Comparison of ENCODE assay signal across 34 cellular contexts in genomic region chr13:52782486-52783448, GRCh38. TPM values are rescaled to one million over a fixed set of nuclear protein-coding genes. Genes with fewer than 3 reads are reported as not detected.
DNase-seq lines count a peak whose midpoint lies in the region; ATAC-seq and TF ChIP-seq lines count a peak whose summit lies in the region.
"Had no signal": no experiment of that assay in that cellular context is flagged by ENCODE, and none has a peak within 500 bp of the region (broad histone marks: within the 10 kb centered on the region; RNA-seq: fewer than 3 reads in every experiment).

No MANE protein-coding gene starts in this region.

- H3K4me3 ChIP-seq in GM23338 = no peak overlapping the region
- no peak overlapping the region for H3K4me3 ChIP-seq in SU-DHL-6 (ENCODE audit: insufficient read depth, low read length, poor library complexity, severe bottlenecking)
- no peak overlapping the region for H3K4me3 ChIP-seq in heart right ventricle
- H3K4me3 ChIP-seq in coronary artery = no peak overlapping the region
- H3K4me3 ChIP-seq: cardiac muscle cell, prostate gland, SK-N-MC, transverse colon had no signal

- H4K20me1 ChIP-seq in GM23338 (replicated peaks; ENCODE audit: insufficient read depth) = no peaks in the 10 kb centered on the region
- H4K20me1 ChIP-seq in SU-DHL-6 (ENCODE audit: low read depth, low read length) = no peaks in the 10 kb centered on the region

- no peak for TF ChIP-seq CTCF in GM23338 (conservative IDR thresholded peaks at IDR 0.05; ENCODE audit: low read depth in 2 of 2)
- TF ChIP-seq CTCF in SU-DHL-6 (IDR thresholded peaks at IDR 0.05; ENCODE audit: insufficient read depth, low read length, poor library complexity, severe bottlenecking) = no peak
- no peak for TF ChIP-seq CTCF in heart right ventricle (IDR thresholded peaks at IDR 0.05)
- no peak for TF ChIP-seq CTCF in neural crest cell (conservative IDR thresholded peaks at IDR 0.05)
- TF ChIP-seq CTCF in coronary artery (IDR thresholded peaks at IDR 0.05) = no peak

- H3K4me1 ChIP-seq in GM23338 (ENCODE audit: insufficient read depth) = peaks cover 10% of the 10 kb centered on the region
- H3K4me1 ChIP-seq in heart right ventricle = no peaks in the 10 kb centered on the region
- H3K4me1 ChIP-seq: foreskin keratinocyte, prostate gland, transverse colon had no signal

- H3K79me2 ChIP-seq in GM23338 (replicated peaks; ENCODE audit: insufficient read depth) (no peaks in the 10 kb centered on the region), SU-DHL-6 (ENCODE audit: insufficient read depth, low read length) (no peaks in the 10 kb centered on the region)

- no peak overlapping the region for H3K9ac ChIP-seq in SU-DHL-6 (ENCODE audit: low read length)

- H3K9me3 Mint-ChIP-seq in GM23338 (no peaks in the 10 kb centered on the region), neural crest cell (peaks cover 3% of the 10 kb centered on the region)
- H3K9me3 Mint-ChIP-seq: activated naive CD8-positive, alpha-beta T cell treated with anti-CD3 and anti-CD28 coated beads, Interleukin-2, amount 10 ng/mL, durations not matched to agents 7 days and 5 days; activated T-cell treated with anti-CD3 and anti-CD28 coated beads, Interleukin-2, amount 50 U/mL, for 24 hours; CD4-positive, alpha-beta T cell; dendritic cell treated with granulocyte-macrophage colony-stimulating factor and Interleukin-4, amounts not matched to agents 40 ng/mL and 50 ng/mL, for 4 days; endodermal cell; H9; memory B cell; stimulated activated effector memory CD8-positive, alpha-beta T cell treated with anti-CD3 and anti-CD28 coated beads, Interleukin-12 subunit alpha, Interleukin-12 subunit beta, amount 100 ng/mL, for 72 hours; T-helper 1 cell treated with Interleukin-12 subunit alpha and Interleukin-12 subunit beta and Interleukin-4 antibody, amounts not matched to agents 30 μg/mL and 1 μg/mL, for 36 hours had no signal

- H3K36me3 ChIP-seq in GM23338 (ENCODE audit: insufficient read depth) (no peaks in the 10 kb centered on the region), SU-DHL-6 (ENCODE audit: low read length) (no peaks in the 10 kb centered on the region), heart right ventricle (no peaks in the 10 kb centered on the region)
- H3K36me3 ChIP-seq: cardiac muscle cell, prostate gland, transverse colon had no signal

- 70 to 80% methylated on average over 9 of the region's 9 CpGs for WGBS in heart right ventricle, 2 donors

- H3K4me2 ChIP-seq in GM23338 (no peak overlapping the region), SU-DHL-6 (ENCODE audit: low read depth, low read length, poor library complexity, severe bottlenecking) (no peak overlapping the region)

- H3K4me1 Mint-ChIP-seq in GM23338 (peaks cover 10% of the 10 kb centered on the region; the same call in 2 of the 3 replicates), neural crest cell (peaks cover 48% of the 10 kb centered on the region)
- H3K4me1 Mint-ChIP-seq: activated naive CD8-positive, alpha-beta T cell treated with anti-CD3 and anti-CD28 coated beads, Interleukin-2, amount 10 ng/mL, durations not matched to agents 7 days and 5 days; endodermal cell; memory B cell; stimulated activated effector memory CD8-positive, alpha-beta T cell treated with anti-CD3 and anti-CD28 coated beads, Interleukin-12 subunit alpha, Interleukin-12 subunit beta, amount 100 ng/mL, for 72 hours had no signal

- peak overlapping the region; percentile 87 for H2AFZ ChIP-seq in GM23338
- peak overlapping the region; percentile 20 for H2AFZ ChIP-seq in SU-DHL-6 (ENCODE audit: low read depth, low read length, severe bottlenecking)

- H3K27ac Mint-ChIP-seq in GM23338 = no peak overlapping the region
- H3K27ac Mint-ChIP-seq in neural crest cell (ENCODE audit: unreplicated experiment) = peak overlapping the region; percentile 85
- H3K27ac Mint-ChIP-seq: activated naive CD8-positive, alpha-beta T cell treated with anti-CD3 and anti-CD28 coated beads, Interleukin-2, amount 10 ng/mL, durations not matched to agents 7 days and 5 days; activated T-cell treated with anti-CD3 and anti-CD28 coated beads, Interleukin-2, amount 50 U/mL, for 24 hours; CD4-positive, alpha-beta T cell; dendritic cell treated with granulocyte-macrophage colony-stimulating factor and Interleukin-4, amounts not matched to agents 40 ng/mL and 50 ng/mL, for 4 days; endodermal cell; H9; memory B cell; stimulated activated effector memory CD8-positive, alpha-beta T cell treated with anti-CD3 and anti-CD28 coated beads, Interleukin-12 subunit alpha, Interleukin-12 subunit beta, amount 100 ng/mL, for 72 hours; T-helper 1 cell treated with Interleukin-12 subunit alpha and Interleukin-12 subunit beta and Interleukin-4 antibody, amounts not matched to agents 30 μg/mL and 1 μg/mL, for 36 hours had no signal

- no peak overlapping the region for H3K27ac ChIP-seq in GM23338 (ENCODE audit: low read depth)
- H3K27ac ChIP-seq in SU-DHL-6 (ENCODE audit: low read depth, low read length) = no peak overlapping the region
- peak overlapping the region in 1 of 10 donors; percentile 7 for H3K27ac ChIP-seq in heart right ventricle
- no peak overlapping the region for H3K27ac ChIP-seq in coronary artery
- H3K27ac ChIP-seq: cardiac muscle cell, foreskin keratinocyte, HL-60, prostate gland, SK-N-MC, transverse colon had no signal

- H3K9me3 ChIP-seq in SU-DHL-6 (ENCODE audit: insufficient read depth, low read length) = no peaks in the 10 kb centered on the region
- H3K9me3 ChIP-seq in heart right ventricle = no peaks in the 10 kb centered on the region
- H3K9me3 ChIP-seq: prostate gland, transverse colon had no signal

- peaks cover 5% of the 10 kb centered on the region; the same call in 1 of the 2 replicates for H3K9me2 ChIP-seq in GM23338 (ENCODE audit: insufficient read depth)
- H3K9me2 ChIP-seq in SU-DHL-6 (replicated peaks; ENCODE audit: insufficient read depth, low read length) = no peaks in the 10 kb centered on the region

- intact Hi-C loops in heart right ventricle (cut with DNase I) = no loop called here

- H3K27me3 Mint-ChIP-seq in GM23338 (ENCODE audit: insufficient read depth, low read depth, poor library complexity) = peaks cover 4% of the 10 kb centered on the region
- no peaks in the 10 kb centered on the region for H3K27me3 Mint-ChIP-seq in neural crest cell (ENCODE audit: low read depth)
- H3K27me3 Mint-ChIP-seq: activated naive CD8-positive, alpha-beta T cell treated with anti-CD3 and anti-CD28 coated beads, Interleukin-2, amount 10 ng/mL, durations not matched to agents 7 days and 5 days; CD4-positive, alpha-beta T cell had no signal

- ATAC-seq in GM23338 = no peak
- peak in 7 of 8 donors; percentile 44 to 84 (median 62) for ATAC-seq in heart right ventricle
- no peak for ATAC-seq in HG02973 (IDR thresholded peaks at IDR 0.05; ENCODE audit: unreplicated experiment)
- ATAC-seq: esophagus mucosa; foreskin keratinocyte; stimulated activated effector memory CD8-positive, alpha-beta T cell treated with anti-CD3 and anti-CD28 coated beads, Interleukin-12 subunit alpha, Interleukin-12 subunit beta, amount 100 ng/mL, for 72 hours had no signal

- H3K36me3 Mint-ChIP-seq in GM23338 (ENCODE audit: low read depth) (no peaks in the 10 kb centered on the region), neural crest cell (ENCODE audit: low read depth) (no peaks in the 10 kb centered on the region)
- H3K36me3 Mint-ChIP-seq: activated naive CD8-positive, alpha-beta T cell treated with anti-CD3 and anti-CD28 coated beads, Interleukin-2, amount 10 ng/mL, durations not matched to agents 7 days and 5 days; memory B cell; stimulated activated effector memory CD8-positive, alpha-beta T cell treated with anti-CD3 and anti-CD28 coated beads, Interleukin-12 subunit alpha, Interleukin-12 subunit beta, amount 100 ng/mL, for 72 hours had no signal

- H3K27me3 ChIP-seq in GM23338 (ENCODE audit: insufficient read depth) (no peaks in the 10 kb centered on the region), SU-DHL-6 (ENCODE audit: low read length) (no peaks in the 10 kb centered on the region), heart right ventricle (peaks cover 0 to 24% (median under 1%) of the 10 kb centered on the region in 7 donors)
- H3K27me3 ChIP-seq: cardiac muscle cell had no signal

- DNase-seq in GM23338 (ENCODE audit: low spot score) (no peak), heart right ventricle (peak in 1 of 2 donors; percentile 36), neural crest cell (ENCODE audit: low read depth, low spot score) (no peak), epidermal melanocyte (ENCODE audit: insufficient read length, low spot score) (no peak), coronary artery (ENCODE audit: low spot score) (no peak), CD1c-positive myeloid dendritic cell (ENCODE audit: extremely low spot score) (no peak)
- DNase-seq: activated CD4-positive, alpha-beta T cell treated with anti-CD3 and anti-CD28 coated beads, Interleukin-2, amount 50 U/mL, for 1 hour; activated CD4-positive, CD25-positive, alpha-beta regulatory T cell; activated gamma-delta T cell; activated naive CD8-positive, alpha-beta T cell treated with anti-CD3 and anti-CD28 coated beads, Interleukin-2, amount 10 ng/mL, durations not matched to agents 7 days and 5 days; activated T-cell treated with anti-CD3 and anti-CD28 coated beads, Interleukin-2, amount 50 U/mL, for 24 hours; AML-193; CD4-positive, alpha-beta T cell; endodermal cell; foreskin keratinocyte; H9; left cardiac atrium; NCI-H1436 treated with DMSO at 0.1 percent for 48 hours; NCI-H446; NCI-H748 treated with DMSO at 0.1 percent for 48 hours; transverse colon had no signal

- H3K4me3 Mint-ChIP-seq in GM23338 (no peak overlapping the region), neural crest cell (no peak overlapping the region)
- H3K4me3 Mint-ChIP-seq: activated naive CD8-positive, alpha-beta T cell treated with anti-CD3 and anti-CD28 coated beads, Interleukin-2, amount 10 ng/mL, durations not matched to agents 7 days and 5 days; activated T-cell treated with anti-CD3 and anti-CD28 coated beads, Interleukin-2, amount 50 U/mL, for 24 hours; CD4-positive, alpha-beta T cell; dendritic cell treated with granulocyte-macrophage colony-stimulating factor and Interleukin-4, amounts not matched to agents 40 ng/mL and 50 ng/mL, for 4 days; endodermal cell; H9; memory B cell; stimulated activated effector memory CD8-positive, alpha-beta T cell treated with anti-CD3 and anti-CD28 coated beads, Interleukin-12 subunit alpha, Interleukin-12 subunit beta, amount 100 ng/mL, for 72 hours; T-helper 1 cell treated with Interleukin-12 subunit alpha and Interleukin-12 subunit beta and Interleukin-4 antibody, amounts not matched to agents 30 μg/mL and 1 μg/mL, for 36 hours had no signal

- H3F3A ChIP-seq in GM23338 (replicated peaks; ENCODE audit: low read depth) (no peaks in the 10 kb centered on the region), SU-DHL-6 (ENCODE audit: insufficient read depth) (no peaks in the 10 kb centered on the region)

RNA-seq across cellular contexts. Expression of gene CNMD, which starts 43.1 kb away (rescaled TPM):
- 137 and 141 TPM in 2 replicates for total RNA-seq in GM23338 (2014; rRNA removed; shearing (Covaris generic))
- 190 and 207 TPM in 2 replicates for polyA plus RNA-seq in GM23338 (2016; fragmentation: Nextera tagmentation; extraction: Ambion mirVana)
- not detected for total RNA-seq in heart right ventricle
- polyA plus RNA-seq in heart right ventricle = not detected
- total RNA-seq in neural crest cell = 2.4 and 2.8 TPM in 2 replicates
- total RNA-seq: activated naive CD8-positive, alpha-beta T cell treated with anti-CD3 and anti-CD28 coated beads, Interleukin-2, amount 10 ng/mL, durations not matched to agents 7 days and 5 days; aorta; CD4-positive, alpha-beta T cell; esophagus mucosa; foreskin keratinocyte; left cardiac atrium; LHCN-M2; transverse colon had no signal
- polyA plus RNA-seq: aorta, foreskin keratinocyte had no signal

Comparison
In these comparisons a context has a peak if more than half of its experiments do, and no peak if none do; other contexts are left out.
1. ATAC-seq: peak in heart right ventricle (7 of 8); none in GM23338 (single experiment) and HG02973 (single experiment).
2. RNA of gene CNMD, which starts 43.1 kb away (total RNA-seq): 137 to 141 TPM in GM23338; 2.4 to 2.8 TPM in neural crest cell and not detected in heart right ventricle; every median in the first group is over 10 times any median in the second.